18 cellular contexts compared by ENCODE assay signal in genomic region chr20:34886122-34886521, GRCh38.
"Had no signal": no experiment of that assay in that cellular context is flagged by ENCODE, and none has a peak within 500 bp of the region (broad histone marks: within the 10 kb centered on the region; RNA-seq: fewer than 3 reads in every experiment).

No MANE protein-coding gene starts in this region.

- H3K4me3 ChIP-seq: colonic mucosa, esophagus squamous epithelium, sigmoid colon, skin epidermis, stomach, thyroid gland had no signal

- ATAC-seq: left ventricle myocardium superior; naive thymus-derived CD4-positive, alpha-beta T cell had no signal

- FAIRE-seq: keratinocyte, urothelium cell line had no signal

- H3K27ac ChIP-seq: colonic mucosa, esophagus squamous epithelium, neutrophil, sigmoid colon, skin epidermis, thyroid gland had no signal

- H3K27me3 ChIP-seq: colonic mucosa, esophagus squamous epithelium, neutrophil, sigmoid colon, stomach, thyroid gland had no signal

- H3K9me3 ChIP-seq: colonic mucosa, esophagus squamous epithelium, neutrophil, sigmoid colon, stomach, thyroid gland had no signal

- H3K4me1 ChIP-seq: sigmoid colon, thyroid gland had no signal

- DNase-seq: colonic mucosa; dermis blood vessel endothelial cell; esophagus squamous epithelium; foreskin fibroblast; immature natural killer cell; left ventricle myocardium superior; mesendoderm; naive thymus-derived CD4-positive, alpha-beta T cell; posterior cingulate gyrus; sigmoid colon; stimulated activated CD4-positive, alpha-beta T cell treated with anti-CD3 and anti-CD28 coated beads, Interleukin-2, amount 100 ng/mL, for 24 hours; stimulated activated naive CD4-positive, alpha-beta T cell; stomach; thyroid gland had no signal
